Comparison of ENCODE assay signal across 17 cellular contexts in genomic region chrX:148536961-148537360, GRCh38.
"Had no signal": no experiment of that assay in that cellular context is flagged by ENCODE, and none has a peak within 500 bp of the region (broad histone marks: within the 10 kb centered on the region; RNA-seq: fewer than 3 reads in every experiment).

No MANE protein-coding gene starts in this region.

- H3K4me1 Mint-ChIP-seq: activated CD4-positive, alpha-beta T cell treated with anti-CD3 and anti-CD28 coated beads, Interleukin-2, amount 10 ng/mL, durations not matched to agents 24 days and 14 days; T-helper 17 cell had no signal

- H3K36me3 ChIP-seq: right atrium auricular region, upper lobe of left lung had no signal

- H3K4me3 Mint-ChIP-seq: activated B cell treated with CpG ODN at 0.5 μM for 24 hours; activated CD4-positive, alpha-beta T cell treated with anti-CD3 and anti-CD28 coated beads, Interleukin-2, amount 10 ng/mL, durations not matched to agents 24 days and 14 days; activated CD8-positive, alpha-beta T cell treated with anti-CD3 and anti-CD28 coated beads, Interleukin-2, amount 10 ng/mL, durations not matched to agents 7 days and 5 days; activated naive CD8-positive, alpha-beta T cell; activated T-cell treated with anti-CD3 and anti-CD28 coated beads, Interleukin-2, amount 50 U/mL, for 72 hours; stimulated activated naive CD8-positive, alpha-beta T cell treated with anti-CD3 and anti-CD28 coated beads, Interleukin-15, Interleukin-2, amounts not matched to agents 100 ng/mL and 50 ng/mL, for 24 hours; T-helper 17 cell had no signal

- H3K4me3 ChIP-seq: lung, right atrium auricular region, skin epidermis, upper lobe of left lung had no signal

- H3K27ac ChIP-seq: right atrium auricular region, skin epidermis, upper lobe of left lung had no signal

- H3K27me3 ChIP-seq: right atrium auricular region, upper lobe of left lung had no signal

- H3K9me3 ChIP-seq: right atrium auricular region, upper lobe of left lung had no signal

- H3K4me1 ChIP-seq: right atrium auricular region, upper lobe of left lung had no signal

- DNase-seq: activated B cell treated with CpG ODN at 0.5 μM for 24 hours; activated CD4-positive, alpha-beta T cell treated with anti-CD3 and anti-CD28 coated beads, Interleukin-2, amount 10 ng/mL, durations not matched to agents 24 days and 14 days; activated CD8-positive, alpha-beta memory T cell treated with anti-CD3 and anti-CD28 coated beads, Interleukin-2, amount 50 U/mL, for 48 hours; activated CD8-positive, alpha-beta T cell treated with anti-CD3 and anti-CD28 coated beads, Interleukin-2, amount 10 ng/mL, durations not matched to agents 7 days and 5 days; activated gamma-delta T cell; activated T-cell treated with anti-CD3 and anti-CD28 coated beads, Interleukin-2, amount 50 U/mL, for 72 hours; amniotic stem cell; left colon; midbrain; T-helper 17 cell; upper lobe of left lung had no signal

- H3K27ac Mint-ChIP-seq: activated B cell treated with CpG ODN at 0.5 μM for 24 hours; activated CD4-positive, alpha-beta T cell treated with anti-CD3 and anti-CD28 coated beads, Interleukin-2, amount 10 ng/mL, durations not matched to agents 24 days and 14 days; activated CD8-positive, alpha-beta T cell treated with anti-CD3 and anti-CD28 coated beads, Interleukin-2, amount 10 ng/mL, durations not matched to agents 7 days and 5 days; activated naive CD8-positive, alpha-beta T cell; activated T-cell treated with anti-CD3 and anti-CD28 coated beads, Interleukin-2, amount 50 U/mL, for 72 hours; progenitor cell of endocrine pancreas; stimulated activated naive CD8-positive, alpha-beta T cell treated with anti-CD3 and anti-CD28 coated beads, Interleukin-15, Interleukin-2, amounts not matched to agents 100 ng/mL and 50 ng/mL, for 24 hours; T-helper 17 cell had no signal

- H3K27me3 Mint-ChIP-seq: activated B cell treated with CpG ODN at 0.5 μM for 24 hours; activated CD4-positive, alpha-beta T cell treated with anti-CD3 and anti-CD28 coated beads, Interleukin-2, amount 10 ng/mL, durations not matched to agents 24 days and 14 days; activated naive CD8-positive, alpha-beta T cell; stimulated activated naive CD8-positive, alpha-beta T cell treated with anti-CD3 and anti-CD28 coated beads, Interleukin-15, Interleukin-2, amounts not matched to agents 100 ng/mL and 50 ng/mL, for 24 hours; T-helper 17 cell had no signal

- H3K9me3 Mint-ChIP-seq: activated B cell treated with CpG ODN at 0.5 μM for 24 hours; activated CD4-positive, alpha-beta T cell treated with anti-CD3 and anti-CD28 coated beads, Interleukin-2, amount 10 ng/mL, durations not matched to agents 24 days and 14 days; activated T-cell treated with anti-CD3 and anti-CD28 coated beads, Interleukin-2, amount 50 U/mL, for 72 hours; stimulated activated naive CD8-positive, alpha-beta T cell treated with anti-CD3 and anti-CD28 coated beads, Interleukin-15, Interleukin-2, amounts not matched to agents 100 ng/mL and 50 ng/mL, for 24 hours had no signal
